In genomic region chr11:86816251-86816726, GRCh38 we compare ENCODE assay signal across 14 cellular contexts. TPM values are rescaled to one million over a fixed set of nuclear protein-coding genes. Genes with fewer than 3 reads are reported as not detected.
A peak's percentile ranks its signal among the peaks of the same experiment; 100 is the strongest.
DNase-seq lines count a peak whose midpoint lies in the region; ATAC-seq, FAIRE-seq and TF ChIP-seq lines count a peak whose summit lies in the region.
"Had no signal": no experiment of that assay in that cellular context is flagged by ENCODE, and none has a peak within 500 bp of the region (broad histone marks: within the 10 kb centered on the region; RNA-seq: fewer than 3 reads in every experiment).

No MANE protein-coding gene starts in this region.

- H3K4me3 Mint-ChIP-seq in astrocyte (ENCODE audit: unreplicated experiment), result peak overlapping the region; percentile 18
- H3K4me3 Mint-ChIP-seq: activated T-helper 1 cell treated with anti-CD3 and anti-CD28 coated beads, Interleukin-12 subunit alpha, Interleukin-12 subunit beta, Interleukin-2, Interleukin-4 antibody, amounts not matched to agents 30 ng/mL and 10 ng/mL and 1 ng/mL, durations not matched to agents 14 hours and 24 hours and 36 hours had no signal

- POLR2A ChIA-PET in HEK293T (lab: Yijun Ruan, JAX), result interaction anchor here (2.2 kb wide), 1 partner anchor 17 kb away, joined by 10 read pairs; the partner anchor contains the start of gene PRSS23

- no peak for ATAC-seq in GM21390 (IDR thresholded peaks at IDR 0.05; ENCODE audit: unreplicated experiment)
- no peak for ATAC-seq in GM18498 (IDR thresholded peaks at IDR 0.05; ENCODE audit: unreplicated experiment)

- H3K9me3 ChIP-seq in astrocyte (ENCODE audit: insufficient read depth, low read depth, low read length), result no peaks in the 10 kb centered on the region
- no peaks in the 10 kb centered on the region for H3K9me3 ChIP-seq in kidney (ENCODE audit: control insufficient read depth in 1 of 2, low read length in 2 of 2)
- H3K9me3 ChIP-seq in suprapubic skin, result no peaks in the 10 kb centered on the region
- H3K9me3 ChIP-seq: HAP-1, SJCRH30 had no signal

- DNase-seq in HEK293T (ENCODE audit: extremely low spot score) (no peak), astrocyte (ENCODE audit: low read depth) (peak; percentile 47), kidney (no peak), suprapubic skin (ENCODE audit: low spot score in 2 of 2) (no peak), UCSD-AML1 (lab: John Stamatoyannopoulos, UW; ENCODE audit: unreplicated experiment) (no peak)
- DNase-seq in activated naive CD4-positive, alpha-beta T cell treated with anti-CD3 and anti-CD28 coated beads, Interleukin-2, amount 50 U/mL, for 16 hours, result no peak
- DNase-seq: activated CD4-positive, CD25-positive, alpha-beta regulatory T cell treated with anti-CD3 and anti-CD28 coated beads, Interleukin-2, amount 50 U/mL, for 72 hours; NCI-H446 treated with DMSO at 0.1 percent for 48 hours; SJCRH30; stimulated activated CD4-positive, alpha-beta T cell treated with anti-CD3 and anti-CD28 coated beads, Interleukin-15, amount 100 ng/mL, for 24 hours had no signal

- H3K4me1 ChIP-seq in astrocyte (ENCODE audit: insufficient read depth, low read length) (peaks cover 52% of the 10 kb centered on the region), kidney (ENCODE audit: control insufficient read depth in 1 of 2, insufficient read depth in 1 of 2, low read depth in 1 of 2, low read length in 2 of 2) (peaks cover 5 to 6% of the 10 kb centered on the region in 2 donors), suprapubic skin (peaks cover 25% of the 10 kb centered on the region)
- H3K4me1 ChIP-seq: HAP-1 had no signal

- TF ChIP-seq CTCF in astrocyte (IDR thresholded peaks at IDR 0.05; ENCODE audit: insufficient read depth, low read depth, low read length) (no peak), kidney (IDR thresholded peaks at IDR 0.05; ENCODE audit: borderline replicate concordance, extremely low read depth, insufficient read depth) (no peak), suprapubic skin (IDR thresholded peaks at IDR 0.05) (no peak)

- peak overlapping the region; percentile 53 for H3K4me2 ChIP-seq in astrocyte (ENCODE audit: low read length)

- FAIRE-seq in astrocyte (lab: Jason Lieb, UNC), result peak; percentile 37
- no peak for FAIRE-seq in kidney (lab: Jason Lieb, UNC)

- H3K36me3 ChIP-seq in astrocyte (ENCODE audit: insufficient read depth, low read length) (no peaks in the 10 kb centered on the region), kidney (ENCODE audit: control insufficient read depth in 1 of 2, insufficient read depth in 2 of 2, low read length in 2 of 2) (no peaks in the 10 kb centered on the region), suprapubic skin (no peaks in the 10 kb centered on the region)
- H3K36me3 ChIP-seq: HAP-1, SJCRH30 had no signal

- H3K9me3 Mint-ChIP-seq in astrocyte (ENCODE audit: unreplicated experiment), result no peaks in the 10 kb centered on the region
- H3K9me3 Mint-ChIP-seq: activated T-helper 1 cell treated with anti-CD3 and anti-CD28 coated beads, Interleukin-12 subunit alpha, Interleukin-12 subunit beta, Interleukin-2, Interleukin-4 antibody, amounts not matched to agents 30 ng/mL and 10 ng/mL and 1 ng/mL, durations not matched to agents 14 hours and 24 hours and 36 hours had no signal

- H4K20me1 ChIP-seq in astrocyte (ENCODE audit: insufficient read depth, low read length), result no peaks in the 10 kb centered on the region

- peak overlapping the region; percentile 91 for H3K27ac Mint-ChIP-seq in astrocyte (ENCODE audit: unreplicated experiment)
- H3K27ac Mint-ChIP-seq: activated T-helper 1 cell treated with anti-CD3 and anti-CD28 coated beads, Interleukin-12 subunit alpha, Interleukin-12 subunit beta, Interleukin-2, Interleukin-4 antibody, amounts not matched to agents 30 ng/mL and 10 ng/mL and 1 ng/mL, durations not matched to agents 14 hours and 24 hours and 36 hours had no signal

- H3K27me3 ChIP-seq in astrocyte (ENCODE audit: insufficient read depth, low read length) (no peaks in the 10 kb centered on the region), suprapubic skin (no peaks in the 10 kb centered on the region)
- H3K27me3 ChIP-seq: SJCRH30 had no signal

- WGBS in suprapubic skin, result 67% methylated on average over 5 of the region's 5 CpGs

- no peak overlapping the region for H2AFZ ChIP-seq in astrocyte (ENCODE audit: low read depth, low read length)

- no peak for TF ChIP-seq EP300 in suprapubic skin (IDR thresholded peaks at IDR 0.05)

- intact Hi-C loops in kidney (cut with DNase I), result loop anchor here (5.0 kb wide), 1 partner anchor 359 kb away; no protein-coding TSS in a partner anchor

- H3K4me3 ChIP-seq in astrocyte (ENCODE audit: insufficient read depth, low read depth, low read length) (no peak overlapping the region), kidney (ENCODE audit: low read length in 2 of 2) (no peak overlapping the region), suprapubic skin (no peak overlapping the region)
- H3K4me3 ChIP-seq: HAP-1, SJCRH30 had no signal

- peak overlapping the region; percentile 8 for H3K9ac ChIP-seq in astrocyte (ENCODE audit: low read length)
- no peak overlapping the region for H3K9ac ChIP-seq in kidney (ENCODE audit: low read length in 2 of 2)

- TF ChIP-seq POLR2A in suprapubic skin (IDR thresholded peaks at IDR 0.05), result no peak

- peaks cover 41% of the 10 kb centered on the region for H3K79me2 ChIP-seq in astrocyte (ENCODE audit: insufficient read depth, low read length)

- H3K4me1 Mint-ChIP-seq in astrocyte (ENCODE audit: low read depth, unreplicated experiment), result peaks cover 79% of the 10 kb centered on the region

- H3K27ac ChIP-seq in astrocyte (ENCODE audit: low read depth, low read length) (peak overlapping the region; percentile 68), kidney (ENCODE audit: low read depth in 2 of 2, low read length in 2 of 2) (peak overlapping the region; percentile 58 to 82), suprapubic skin (peak overlapping the region; percentile 53)
- H3K27ac ChIP-seq: SJCRH30 had no signal

- H3K36me3 Mint-ChIP-seq in astrocyte (ENCODE audit: low read depth, unreplicated experiment), result peaks cover 5% of the 10 kb centered on the region

- CTCF ChIA-PET in HEK293T (lab: Yijun Ruan, JAX), result interaction anchor here (1.3 to 2.1 kb wide), 2 partner anchors 9 to 208 kb away, joined by 3 to 9 read pairs; no protein-coding TSS in a partner anchor

- no peaks in the 10 kb centered on the region for H3K27me3 Mint-ChIP-seq in astrocyte (ENCODE audit: low read depth, unreplicated experiment)

TF ChIP-seq in HEK293T, 16 proteins besides CTCF, POLR2A, EP300 and RAD21:
- TF ChIP-seq PKNOX1 (IDR thresholded peaks at IDR 0.05), result 0 out of 2 replicates have a peak, but pooled peaks have one; percentile 2
- no peak for TF ChIP-seq L3MBTL2 (conservative IDR thresholded peaks at IDR 0.05)

RNA-seq across cellular contexts. Expression of gene PRSS23, which starts 15.9 kb away (rescaled TPM):
- total RNA-seq in astrocyte (680 and 717 TPM in 2 replicates), kidney (54.6 TPM), suprapubic skin (10 to 100 TPM; 13.0 to 29.1 (median 18.9) TPM)
- polyA plus RNA-seq in kidney (ENCODE audit: insufficient read depth, low read depth, low replicate concordance), result 53.4 TPM

Comparison
In these comparisons a context has a peak if more than half of its experiments do, and no peak if none do; other contexts are left out.
1. RNA of gene PRSS23, which starts 15.9 kb away (total RNA-seq): 680 to 717 TPM in astrocyte; 54.6 TPM in kidney (single experiment) and 13.0 to 29.1 TPM in suprapubic skin; every median in the first group is over 10 times any median in the second.
2. Peak in every context shown above with its lines, with median percentiles within 50 percentile points of each other: H3K27ac ChIP-seq.